Comparison of ENCODE assay signal across 14 cellular contexts in genomic region chr1:9314711-9315379, GRCh38. TPM values are rescaled to one million over a fixed set of nuclear protein-coding genes. Genes with fewer than 3 reads are reported as not detected.
DNase-seq lines count a peak whose midpoint lies in the region; ATAC-seq and TF ChIP-seq lines count a peak whose summit lies in the region.
"Had no signal": no experiment of that assay in that cellular context is flagged by ENCODE, and none has a peak within 500 bp of the region (broad histone marks: within the 10 kb centered on the region; RNA-seq: fewer than 3 reads in every experiment).

No MANE protein-coding gene starts in this region.

- H3K4me1 Mint-ChIP-seq in neural progenitor cell: peaks cover 49% of the 10 kb centered on the region

- H3K4me2 ChIP-seq in DND-41 (ENCODE audit: insufficient read depth, low read length): no peak overlapping the region
- H3K4me2 ChIP-seq in neural progenitor cell: no peak overlapping the region

- H3K4me1 ChIP-seq in ACC112 (ENCODE audit: control insufficient read depth, insufficient read depth, low read length, unreplicated experiment) (peaks cover 40% of the 10 kb centered on the region), DND-41 (ENCODE audit: insufficient read depth, low read length) (peaks cover 3% of the 10 kb centered on the region), adipocyte (ENCODE audit: control insufficient read depth, insufficient read depth, low read length) (peaks cover 53% of the 10 kb centered on the region), neural progenitor cell (peaks cover 7% of the 10 kb centered on the region)
- H3K4me1 ChIP-seq: colonic mucosa, HAP-1, prostate gland had no signal

- H4K20me1 ChIP-seq in DND-41 (ENCODE audit: insufficient read depth, low read length) (peaks cover 98% of the 10 kb centered on the region), neural progenitor cell (ENCODE audit: low read depth) (no peaks in the 10 kb centered on the region)

- H3K9me3 Mint-ChIP-seq in neural progenitor cell: no peaks in the 10 kb centered on the region

- peaks cover 6% of the 10 kb centered on the region for H3K27me3 Mint-ChIP-seq in neural progenitor cell (ENCODE audit: insufficient read depth, low read depth)

- H3K36me3 ChIP-seq in ACC112 (ENCODE audit: insufficient read depth, low read length) (no peaks in the 10 kb centered on the region), DND-41 (ENCODE audit: insufficient read depth, low read length) (peaks cover 45% of the 10 kb centered on the region), adipocyte (ENCODE audit: control insufficient read depth, insufficient read depth, low read length, severe bottlenecking) (no peaks in the 10 kb centered on the region), neural progenitor cell (no peaks in the 10 kb centered on the region)
- H3K36me3 ChIP-seq: adrenal gland, colonic mucosa, HAP-1, prostate gland had no signal

- H3K9me3 ChIP-seq in DND-41 (ENCODE audit: insufficient read depth, low read length, severe bottlenecking) (no peaks in the 10 kb centered on the region), adipocyte (ENCODE audit: control insufficient read depth, low read length) (no peaks in the 10 kb centered on the region), neural progenitor cell (ENCODE audit: low read depth) (no peaks in the 10 kb centered on the region)
- H3K9me3 ChIP-seq: adrenal gland, colonic mucosa, HAP-1, prostate gland had no signal

- H3K27ac ChIP-seq in ACC112 (ENCODE audit: low read depth, low read length) (peak overlapping the region; percentile 88), DND-41 (ENCODE audit: low read length) (peak overlapping the region; percentile 42; the same call in 1 of the 2 replicates), neural progenitor cell (no peak overlapping the region)
- H3K27ac ChIP-seq: C4-2B, colonic mucosa, prostate gland had no signal

- H2AFZ ChIP-seq in ACC112 (ENCODE audit: low read length, unreplicated experiment) (no peak overlapping the region), DND-41 (ENCODE audit: low read depth, low read length) (no peak overlapping the region), neural progenitor cell (replicated peaks) (no peak overlapping the region)

- no peak overlapping the region for H3K4me3 ChIP-seq in ACC112 (ENCODE audit: low read depth, low read length)
- H3K4me3 ChIP-seq in DND-41 (ENCODE audit: low read depth in 1 of 2, low read length in 2 of 2): no peak overlapping the region
- H3K4me3 ChIP-seq in adipocyte (ENCODE audit: low read length): no peak overlapping the region
- no peak overlapping the region for H3K4me3 ChIP-seq in neural progenitor cell
- H3K4me3 ChIP-seq: adrenal gland, colonic mucosa, HAP-1, prostate gland had no signal

- ATAC-seq in DND-41 (ENCODE audit: insufficient read depth, low read depth) (peak; percentile 7; the same call in 1 of the 3 replicates), HG03196 (IDR thresholded peaks at IDR 0.05; ENCODE audit: unreplicated experiment) (no peak)

- TF ChIP-seq CTCF in DND-41 (IDR thresholded peaks at IDR 0.05; ENCODE audit: borderline replicate concordance, extremely low read depth, low read length, poor library complexity, severe bottlenecking): no peak
- TF ChIP-seq CTCF in neural progenitor cell (IDR thresholded peaks at IDR 0.05): no peak

- no peak for DNase-seq in DND-41
- no peak for DNase-seq in adipocyte (ENCODE audit: low read depth)
- no peak for DNase-seq in neural progenitor cell (ENCODE audit: low spot score)
- no peak for DNase-seq in NCI-H226
- no peak for DNase-seq in stimulated activated CD4-positive, alpha-beta T cell treated with anti-CD3 and anti-CD28 coated beads, Interleukin-4, amount 100 ng/mL, for 24 hours
- DNase-seq in SIG-M5 (lab: John Stamatoyannopoulos, UW): no peak
- DNase-seq: colonic mucosa, MV-4-11 had no signal

- H3K9ac ChIP-seq in DND-41 (ENCODE audit: low read depth, low read length) (no peak overlapping the region), adipocyte (ENCODE audit: low read length) (peak overlapping the region; percentile 24), neural progenitor cell (no peak overlapping the region)

- H3K4me3 Mint-ChIP-seq in neural progenitor cell: peak overlapping the region; percentile 50

- H3K79me2 ChIP-seq in ACC112 (ENCODE audit: control insufficient read depth, insufficient read depth, low read length, unreplicated experiment) (peaks cover 70% of the 10 kb centered on the region), DND-41 (ENCODE audit: insufficient read depth, low read length) (peaks cover 100% of the 10 kb centered on the region), neural progenitor cell (ENCODE audit: low read depth) (no peaks in the 10 kb centered on the region)

- H3K27me3 ChIP-seq in ACC112 (ENCODE audit: insufficient read depth, low read length): no peaks in the 10 kb centered on the region
- no peaks in the 10 kb centered on the region for H3K27me3 ChIP-seq in DND-41 (ENCODE audit: insufficient read depth, low read length, poor library complexity)
- H3K27me3 ChIP-seq in adipocyte (replicated peaks; ENCODE audit: control insufficient read depth, insufficient read depth, low read length): no peaks in the 10 kb centered on the region
- H3K27me3 ChIP-seq in neural progenitor cell: no peaks in the 10 kb centered on the region
- H3K27me3 ChIP-seq: adrenal gland, colonic mucosa had no signal

- no peak overlapping the region for H3K27ac Mint-ChIP-seq in neural progenitor cell

- H3F3A ChIP-seq in neural progenitor cell (ENCODE audit: low read depth): no peaks in the 10 kb centered on the region

- no peaks in the 10 kb centered on the region for H3K36me3 Mint-ChIP-seq in neural progenitor cell

RNA-seq across cellular contexts. Expression of gene SPSB1, which starts 22.2 kb away (rescaled TPM):
- 2.8 and 7.1 TPM in 2 replicates for total RNA-seq in neural progenitor cell (ENCODE audit: low replicate concordance)
